In genomic region chr21:35046880-35047229, GRCh38 we compare ENCODE assay signal across 8 cellular contexts. TPM values are rescaled to one million over a fixed set of nuclear protein-coding genes. Genes with fewer than 3 reads are reported as not detected.
DNase-seq lines count a peak whose midpoint lies in the region; ATAC-seq and TF ChIP-seq lines count a peak whose summit lies in the region.

No MANE protein-coding gene starts in this region.

- no peak overlapping the region for H3K18ac ChIP-seq in trophoblast cell (ENCODE audit: low read length)

- no peak overlapping the region for H4K12ac ChIP-seq in trophoblast cell (ENCODE audit: low read depth, low read length)

- TF ChIP-seq CTCF in Peyer's patch (IDR thresholded peaks at IDR 0.05) (no peak), endodermal cell (conservative IDR thresholded peaks at IDR 0.05) (no peak)

- H3K4me1 Mint-ChIP-seq in endodermal cell = peaks cover 40% of the 10 kb centered on the region

- H3K79me1 ChIP-seq in trophoblast cell (ENCODE audit: low read length) = peaks cover 14% of the 10 kb centered on the region

- H3K36me3 ChIP-seq in Peyer's patch (no peaks in the 10 kb centered on the region), endodermal cell (ENCODE audit: control insufficient read depth, insufficient read depth, low read length) (no peaks in the 10 kb centered on the region), trophoblast cell (ENCODE audit: control insufficient read depth in 1 of 2, insufficient read depth in 2 of 2, low read length in 2 of 2) (no peaks in the 10 kb centered on the region)

- H4K8ac ChIP-seq in trophoblast cell (ENCODE audit: low read depth, low read length) = peak overlapping the region; percentile 14

- H3K27me3 ChIP-seq in Peyer's patch = no peaks in the 10 kb centered on the region
- no peaks in the 10 kb centered on the region for H3K27me3 ChIP-seq in endodermal cell (ENCODE audit: control insufficient read depth, insufficient read depth, low read length, poor library complexity, severe bottlenecking)
- H3K27me3 ChIP-seq in trophoblast cell (ENCODE audit: insufficient read depth, low read length) = no peaks in the 10 kb centered on the region

- no peak for TF ChIP-seq POLR2A in Peyer's patch (IDR thresholded peaks at IDR 0.05)

- DNase-seq in EH (ENCODE audit: low read depth) (peak; percentile 83), Peyer's patch (no peak), endodermal cell (peak; percentile 47), trophoblast cell (peak; percentile 91 to 95), COLO829 (ENCODE audit: low spot score) (no peak), NCI-H1930 (lab: John Stamatoyannopoulos, UW) (no peak)

- H4K91ac ChIP-seq in trophoblast cell (ENCODE audit: low read depth, low read length) = peak overlapping the region; percentile 4

- peak overlapping the region; percentile 0 to 38 (median 37) for H3K4me3 ChIP-seq in Peyer's patch
- H3K4me3 ChIP-seq in endodermal cell (ENCODE audit: low read length) = no peak overlapping the region
- H3K4me3 ChIP-seq in trophoblast cell (ENCODE audit: low read depth, low read length) = no peak overlapping the region

- no peak overlapping the region for H3K23ac ChIP-seq in trophoblast cell (ENCODE audit: low read length)

- no peak overlapping the region for H3K14ac ChIP-seq in trophoblast cell (ENCODE audit: low read length)

- H3K4ac ChIP-seq in trophoblast cell (ENCODE audit: low read depth, low read length) = no peak overlapping the region

- H2BK120ac ChIP-seq in trophoblast cell (ENCODE audit: insufficient read depth, low read length, poor library complexity) = no peak overlapping the region

- H3K4me1 ChIP-seq in Peyer's patch (peaks cover 3 to 41% (median 15%) of the 10 kb centered on the region in 4 donors), endodermal cell (ENCODE audit: control insufficient read depth, insufficient read depth, low read length) (peaks cover 4% of the 10 kb centered on the region), trophoblast cell (ENCODE audit: control insufficient read depth in 1 of 2, insufficient read depth in 2 of 2, low read length in 2 of 2) (peaks cover 19 to 21% of the 10 kb centered on the region in 2 experiments)

- H3K36me3 Mint-ChIP-seq in endodermal cell (ENCODE audit: low read depth) = no peaks in the 10 kb centered on the region

- H3K27ac ChIP-seq in Peyer's patch (peak overlapping the region; percentile 41 to 83 (median 74)), endodermal cell (ENCODE audit: low read depth, low read length) (no peak overlapping the region), trophoblast cell (ENCODE audit: low read depth, low read length) (peak overlapping the region; percentile 64)

- WGBS in endodermal cell (ENCODE audit: insufficient coverage in 1 of 2, insufficient read length in 1 of 2), 2 experiments = 87 to 88% methylated on average over 6 to 8 of the region's 8 CpGs
- no CpG with 5 or more reads among the region's 8 CpGs for WGBS in trophoblast cell (ENCODE audit: extremely low coverage, insufficient coverage, insufficient read length)

- H2BK12ac ChIP-seq in trophoblast cell (ENCODE audit: low read length) = no peak overlapping the region

- H3K27ac Mint-ChIP-seq in endodermal cell = no peak overlapping the region

- H2AK5ac ChIP-seq in trophoblast cell (ENCODE audit: low read length) = no peak overlapping the region

- H3K4me3 Mint-ChIP-seq in endodermal cell = no peak overlapping the region

- peaks cover 2% of the 10 kb centered on the region for H3K79me2 ChIP-seq in trophoblast cell (ENCODE audit: control insufficient read depth, insufficient read depth, low read length, poor library complexity)

- ATAC-seq in GM19452 (IDR thresholded peaks at IDR 0.05; ENCODE audit: unreplicated experiment) (no peak), HG02970 (IDR thresholded peaks at IDR 0.05; ENCODE audit: low FRiP score, unreplicated experiment) (no peak)

- H2AFZ ChIP-seq in trophoblast cell (ENCODE audit: insufficient read depth, low read length, poor library complexity) = no peak overlapping the region

- peak overlapping the region; percentile 35 for H3K4me2 ChIP-seq in trophoblast cell (ENCODE audit: low read length)

- H3K9me3 ChIP-seq in Peyer's patch (no peaks in the 10 kb centered on the region), endodermal cell (ENCODE audit: control insufficient read depth, low read length) (peaks cover 19% of the 10 kb centered on the region), trophoblast cell (ENCODE audit: insufficient read depth, low read depth, low read length) (no peaks in the 10 kb centered on the region)

- H3K27me3 Mint-ChIP-seq in endodermal cell (ENCODE audit: insufficient read depth) = no peaks in the 10 kb centered on the region

- H2BK5ac ChIP-seq in trophoblast cell (ENCODE audit: low read depth, low read length, poor library complexity) = no peak overlapping the region

- no peaks in the 10 kb centered on the region for H3K9me3 Mint-ChIP-seq in endodermal cell

- H3K9ac ChIP-seq in endodermal cell (ENCODE audit: extremely low read depth, low read length, poor library complexity, severe bottlenecking) = no peak overlapping the region
- H3K9ac ChIP-seq in trophoblast cell (ENCODE audit: low read length) = no peak overlapping the region

RNA-seq across cellular contexts. Expression of gene RUNX1, which starts 2.2 kb away (rescaled TPM):
- total RNA-seq in Peyer's patch (10 to 100 TPM; 15.1 to 80.9 (median 24.1) TPM), endodermal cell (1 to 10 TPM in 1 of 2 donors, under 1 TPM in 1; 0.31 to 2.8 TPM)
- 0.50 TPM for polyA plus RNA-seq in endodermal cell (2013, experiment 1 of 2)
- 1.0 TPM for polyA plus RNA-seq in endodermal cell (2013, experiment 2 of 2)
- polyA plus RNA-seq in trophoblast cell (2013) = 64.0 and 64.4 TPM in 2 replicates

Comparison
In these comparisons a context has a peak if more than half of its experiments do, and no peak if none do; other contexts are left out.
1. DNase-seq: peak in EH (single experiment), endodermal cell (single experiment) and trophoblast cell (2 of 2); none in Peyer's patch (0 of 3), COLO829 (single experiment) and NCI-H1930 (0 of 2).
2. H3K4me3 ChIP-seq: peak in Peyer's patch (4 of 4); none in endodermal cell (single experiment) and trophoblast cell (single experiment).
3. RNA of gene RUNX1, which starts 2.2 kb away (total RNA-seq): 15.1 to 80.9 TPM in Peyer's patch; 0.31 to 2.8 TPM in endodermal cell; every median in the first group is over 4 times any median in the second.